ENCODE assay signal across 22 cellular contexts in the genomic region with DNA sequence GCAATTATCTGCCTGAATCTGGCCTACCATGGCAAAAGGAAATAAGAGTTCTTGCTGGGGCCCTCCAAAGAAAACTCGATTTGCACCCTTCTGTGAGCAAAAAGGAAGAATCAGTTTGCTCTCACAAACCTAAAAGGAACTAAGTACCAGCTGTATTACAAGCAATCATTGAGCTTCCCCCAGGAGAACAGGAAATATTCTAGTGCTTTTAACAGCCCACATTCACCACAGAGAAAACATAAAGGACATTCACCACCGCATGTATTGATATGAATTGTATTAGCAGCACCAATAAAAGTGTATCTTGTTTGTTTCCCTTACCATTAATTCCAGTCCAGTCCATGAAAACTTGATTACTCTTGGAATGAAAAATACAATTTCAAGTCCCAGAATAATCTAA.
"Had no signal": no experiment of that assay in that cellular context is flagged by ENCODE, and none has a peak within 500 bp of the region (broad histone marks: within the 10 kb centered on the region; RNA-seq: fewer than 3 reads in every experiment).

No MANE protein-coding gene starts in this region.

- H3K9ac ChIP-seq: KMS-11 had no signal

- H3K9me3 Mint-ChIP-seq: activated naive CD8-positive, alpha-beta T cell treated with anti-CD3 and anti-CD28 coated beads, Interleukin-2, amount 10 ng/mL, durations not matched to agents 7 days and 5 days; T-helper 1 cell treated with Interleukin-12 subunit alpha and Interleukin-12 subunit beta and Interleukin-4 antibody, amounts not matched to agents 30 μg/mL and 1 μg/mL, for 36 hours had no signal

- DNase-seq: activated CD4-positive, alpha-beta T cell treated with anti-CD3 and anti-CD28 coated beads for 4 hours; activated CD8-positive, alpha-beta memory T cell treated with anti-CD3 and anti-CD28 coated beads, Interleukin-2, amount 50 U/mL, for 48 hours; activated CD8-positive, alpha-beta T cell treated with anti-CD3 and anti-CD28 coated beads, Interleukin-2, amount 10 ng/mL, durations not matched to agents 7 days and 5 days; activated naive CD4-positive, alpha-beta T cell treated with anti-CD3 and anti-CD28 coated beads, Interleukin-2, amount 50 U/mL, for 16 hours; activated naive CD8-positive, alpha-beta T cell treated with anti-CD3 and anti-CD28 coated beads, Interleukin-2, amount 10 ng/mL, durations not matched to agents 7 days and 5 days; activated T-cell treated with anti-CD3 and anti-CD28 coated beads, Interleukin-2, amount 50 U/mL, for 1 hour; adrenal gland; anterior cingulate cortex; cerebellar nuclear complex; NCI-H1092; NCI-H2029; NCI-H446; NCI-H524; NK-92 treated with Interleukin-12 subunit alpha and Interleukin-12 subunit beta, amount 100 ng/mL, for 24 hours; PC-3; SHP77; T-helper 9 cell had no signal

- ATAC-seq: activated CD8-positive, alpha-beta T cell treated with anti-CD3 and anti-CD28 coated beads, Interleukin-2, amount 10 ng/mL, durations not matched to agents 7 days and 5 days; PC-3 had no signal

- H3K4me1 ChIP-seq: adrenal gland had no signal

- H3K27me3 Mint-ChIP-seq: activated naive CD8-positive, alpha-beta T cell treated with anti-CD3 and anti-CD28 coated beads, Interleukin-2, amount 10 ng/mL, durations not matched to agents 7 days and 5 days had no signal

- H3K4me1 Mint-ChIP-seq: activated naive CD8-positive, alpha-beta T cell treated with anti-CD3 and anti-CD28 coated beads, Interleukin-2, amount 10 ng/mL, durations not matched to agents 7 days and 5 days had no signal

- H3K4me3 ChIP-seq: adrenal gland had no signal

- H3K27ac Mint-ChIP-seq: activated CD8-positive, alpha-beta T cell treated with anti-CD3 and anti-CD28 coated beads, Interleukin-2, amount 10 ng/mL, durations not matched to agents 7 days and 5 days; activated naive CD8-positive, alpha-beta T cell treated with anti-CD3 and anti-CD28 coated beads, Interleukin-2, amount 10 ng/mL, durations not matched to agents 7 days and 5 days; T-helper 1 cell treated with Interleukin-12 subunit alpha and Interleukin-12 subunit beta and Interleukin-4 antibody, amounts not matched to agents 30 μg/mL and 1 μg/mL, for 36 hours had no signal

- H3K4me3 Mint-ChIP-seq: activated CD8-positive, alpha-beta T cell treated with anti-CD3 and anti-CD28 coated beads, Interleukin-2, amount 10 ng/mL, durations not matched to agents 7 days and 5 days; activated naive CD8-positive, alpha-beta T cell treated with anti-CD3 and anti-CD28 coated beads, Interleukin-2, amount 10 ng/mL, durations not matched to agents 7 days and 5 days; T-helper 1 cell treated with Interleukin-12 subunit alpha and Interleukin-12 subunit beta and Interleukin-4 antibody, amounts not matched to agents 30 μg/mL and 1 μg/mL, for 36 hours had no signal

- H3K27me3 ChIP-seq: adrenal gland had no signal

- H3K4me2 ChIP-seq: KMS-11 had no signal

- FAIRE-seq: colon, RCC 7860, TTC549 had no signal

- H3K27ac ChIP-seq: adrenal gland, KMS-11 had no signal

- H3K9me3 ChIP-seq: adrenal gland had no signal

- H3K36me3 ChIP-seq: adrenal gland had no signal
